ENCODE assay signal across 16 cellular contexts in genomic region chr20:53852691-53853450, GRCh38.
"Had no signal": no experiment of that assay in that cellular context is flagged by ENCODE, and none has a peak within 500 bp of the region (broad histone marks: within the 10 kb centered on the region; RNA-seq: fewer than 3 reads in every experiment).

No MANE protein-coding gene starts in this region.

- DNase-seq: activated CD8-positive, alpha-beta memory T cell treated with anti-CD3 and anti-CD28 coated beads, Interleukin-2, amount 10 ng/mL, durations not matched to agents 7 days and 5 days; activated naive CD4-positive, alpha-beta T cell; activated T-cell treated with anti-CD3 and anti-CD28 coated beads, Interleukin-2, amount 50 U/mL, for 48 hours; foreskin keratinocyte; head of caudate nucleus; left cardiac atrium; lower lobe of right lung; midbrain; psoas muscle; T1000 had no signal

- H3K36me3 ChIP-seq: lower lobe of right lung, thoracic aorta had no signal

- H3K4me3 ChIP-seq: lower lobe of right lung, psoas muscle, thoracic aorta had no signal

- H3K27me3 ChIP-seq: foreskin keratinocyte had no signal

- H3K27me3 Mint-ChIP-seq: activated CD8-positive, alpha-beta memory T cell treated with anti-CD3 and anti-CD28 coated beads, Interleukin-2, amount 10 ng/mL, durations not matched to agents 7 days and 5 days; stimulated activated naive CD8-positive, alpha-beta T cell treated with anti-CD3 and anti-CD28 coated beads, Interleukin-15, Interleukin-2, amounts not matched to agents 100 ng/mL and 50 ng/mL, for 24 hours had no signal

- FAIRE-seq: astrocyte, endothelial cell of umbilical vein, urothelium cell line had no signal

- H3K4me3 Mint-ChIP-seq: activated CD8-positive, alpha-beta memory T cell treated with anti-CD3 and anti-CD28 coated beads, Interleukin-2, amount 10 ng/mL, durations not matched to agents 7 days and 5 days; stimulated activated naive CD8-positive, alpha-beta T cell treated with anti-CD3 and anti-CD28 coated beads, Interleukin-15, Interleukin-2, amounts not matched to agents 100 ng/mL and 50 ng/mL, for 24 hours had no signal

- H3K9me3 ChIP-seq: lower lobe of right lung, psoas muscle, thoracic aorta had no signal

- H3K27ac Mint-ChIP-seq: activated CD8-positive, alpha-beta memory T cell treated with anti-CD3 and anti-CD28 coated beads, Interleukin-2, amount 10 ng/mL, durations not matched to agents 7 days and 5 days had no signal

- H3K27ac ChIP-seq: foreskin keratinocyte, lower lobe of right lung, psoas muscle, thoracic aorta had no signal

- H3K9me3 Mint-ChIP-seq: stimulated activated naive CD8-positive, alpha-beta T cell treated with anti-CD3 and anti-CD28 coated beads, Interleukin-15, Interleukin-2, amounts not matched to agents 100 ng/mL and 50 ng/mL, for 24 hours had no signal

- H3K4me1 ChIP-seq: psoas muscle had no signal

- ATAC-seq: activated CD8-positive, alpha-beta memory T cell treated with anti-CD3 and anti-CD28 coated beads, Interleukin-2, amount 10 ng/mL, durations not matched to agents 7 days and 5 days; foreskin keratinocyte; left cardiac atrium; lower lobe of right lung; psoas muscle; sciatic nerve had no signal
